In the genomic region with DNA sequence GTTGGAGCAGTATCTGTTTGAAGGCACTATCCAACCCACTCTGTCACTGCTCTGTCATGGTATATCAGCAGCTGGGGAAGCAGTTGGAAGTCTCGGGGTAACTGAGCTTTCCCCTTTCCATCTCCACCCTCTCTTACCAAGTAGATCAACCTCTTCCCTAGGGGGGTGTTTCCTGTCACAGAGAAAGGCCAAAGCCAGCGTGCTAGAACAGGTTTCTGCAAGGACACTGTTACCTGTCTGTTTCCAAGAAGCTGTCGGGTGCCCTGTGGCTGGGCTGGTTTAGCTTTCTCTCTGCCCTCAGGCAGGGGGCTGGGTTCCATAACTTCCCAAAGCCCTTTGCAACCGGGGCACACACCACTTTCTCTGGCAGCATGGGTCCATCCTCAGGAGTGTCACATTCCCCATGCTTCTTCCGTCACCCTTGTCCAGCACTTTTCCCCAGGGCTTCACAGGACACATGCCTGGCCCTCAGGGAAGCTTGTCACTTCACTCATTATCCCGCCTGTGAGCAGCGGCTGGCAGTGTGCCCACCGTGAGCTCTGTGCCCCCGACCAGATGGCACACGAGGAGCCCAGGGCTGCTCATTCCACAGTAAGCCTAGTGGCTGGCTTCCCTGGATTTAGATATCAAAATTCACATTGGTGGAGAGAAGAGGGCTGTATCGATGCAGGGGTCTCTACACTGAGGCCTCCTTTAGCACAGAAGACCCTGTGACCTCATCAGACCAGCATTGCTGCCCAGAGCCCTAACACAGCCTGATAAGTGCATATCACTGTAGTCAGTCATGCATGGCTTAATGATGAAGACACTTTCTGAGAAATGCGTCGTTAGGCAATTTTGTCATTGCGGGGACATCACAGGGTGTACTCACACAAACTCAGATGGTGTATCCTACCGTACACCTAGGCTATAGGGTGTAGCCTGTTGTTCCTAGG, we compare ENCODE assay signal across 20 cellular contexts.
A peak's percentile ranks its signal among the peaks of the same experiment; 100 is the strongest.
DNase-seq lines count a peak whose midpoint lies in the region; ATAC-seq, FAIRE-seq and TF ChIP-seq lines count a peak whose summit lies in the region.
"Had no signal": no experiment of that assay in that cellular context is flagged by ENCODE, and none has a peak within 500 bp of the region (broad histone marks: within the 10 kb centered on the region; RNA-seq: fewer than 3 reads in every experiment).

No MANE protein-coding gene starts in this region.

- H3K27ac ChIP-seq in A549 (no peak overlapping the region), osteoblast (ENCODE audit: low read depth, low read length) (no peak overlapping the region), PC-9 (no peak overlapping the region), GM23248 (no peak overlapping the region)
- H3K27ac ChIP-seq: transverse colon had no signal

- H2AFZ ChIP-seq in osteoblast (ENCODE audit: low read length) (no peak overlapping the region), PC-9 (no peak overlapping the region), GM23248 (no peak overlapping the region)

- no peak for TF ChIP-seq EP300 in A549 (IDR thresholded peaks at IDR 0.05)

- no peaks in the 10 kb centered on the region for H3K9me3 ChIP-seq in A549
- no peaks in the 10 kb centered on the region for H3K9me3 ChIP-seq in osteoblast (ENCODE audit: low read depth, low read length)
- no peaks in the 10 kb centered on the region for H3K9me3 ChIP-seq in PC-9 (ENCODE audit: insufficient read depth, low read depth)
- no peaks in the 10 kb centered on the region for H3K9me3 ChIP-seq in GM23248 (ENCODE audit: low read depth)
- H3K9me3 ChIP-seq: HAP-1, transverse colon had no signal

- no peak for ATAC-seq in A549
- ATAC-seq: naive thymus-derived CD4-positive, alpha-beta T cell; sciatic nerve had no signal

- FAIRE-seq in A549 (lab: Jason Lieb, UNC): peak; percentile 23
- FAIRE-seq: colon had no signal

- POLR2A ChIA-PET in A549 (lab: Yijun Ruan, JAX) (no interaction called here), PC-9 (lab: Charles Lee; ENCODE audit: unreplicated experiment) (no interaction called here)

- H4K20me1 ChIP-seq in osteoblast (ENCODE audit: insufficient read depth, low read length): no peaks in the 10 kb centered on the region
- no peaks in the 10 kb centered on the region; the same call in 1 of the 2 replicates for H4K20me1 ChIP-seq in PC-9 (ENCODE audit: insufficient read depth)
- H4K20me1 ChIP-seq in GM23248 (ENCODE audit: insufficient read depth): no peaks in the 10 kb centered on the region

- no peak for TF ChIP-seq RAD21 in A549 (conservative IDR thresholded peaks at IDR 0.05 in 1 of 2, IDR thresholded peaks at IDR 0.05 in 1 of 2)

- H3K4me2 ChIP-seq in A549: no peak overlapping the region
- no peak overlapping the region for H3K4me2 ChIP-seq in osteoblast (ENCODE audit: insufficient read depth, low read length)
- H3K4me2 ChIP-seq in PC-9: no peak overlapping the region
- no peak overlapping the region for H3K4me2 ChIP-seq in GM23248 (ENCODE audit: unreplicated experiment)

- CTCF ChIA-PET in A549 (lab: Yijun Ruan, JAX) (interaction anchor here (1.0 kb wide), 1 partner anchor 10 kb away, joined by 3 read pairs; no protein-coding TSS in a partner anchor), PC-9 (lab: Charles Lee) (no interaction called here)

- 82% methylated on average over 15 of the region's 15 CpGs for WGBS in A549 (ENCODE audit: missing lambda C conversion rate)
- WGBS in GM23248 (ENCODE audit: low coverage in 1 of 2, low lambda C conversion rate in 2 of 2, missing lambda C conversion rate in 2 of 2), 2 experiments: 71 to 76% methylated on average over 15 of the region's 15 CpGs

- no peak overlapping the region for H3K9ac ChIP-seq in GM23248

- H3K27me3 ChIP-seq in osteoblast (ENCODE audit: insufficient read depth, low read length) (no peaks in the 10 kb centered on the region), PC-9 (ENCODE audit: insufficient read depth, low read depth) (no peaks in the 10 kb centered on the region), GM23248 (replicated peaks; ENCODE audit: insufficient read depth) (no peaks in the 10 kb centered on the region)
- H3K27me3 ChIP-seq: transverse colon had no signal

- no peak for TF ChIP-seq CTCF in A549 (IDR thresholded peaks at IDR 0.05)
- TF ChIP-seq CTCF in epithelial cell of esophagus (IDR thresholded peaks at IDR 0.05; ENCODE audit: insufficient read depth, low read depth, low read length, missing control alignments): no peak
- TF ChIP-seq CTCF in osteoblast (IDR thresholded peaks at IDR 0.05; ENCODE audit: extremely low read depth, low read depth, low read length): no peak
- no peak for TF ChIP-seq CTCF in PC-9 (conservative IDR thresholded peaks at IDR 0.05)

- no peaks in the 10 kb centered on the region for H3K4me1 ChIP-seq in A549
- H3K4me1 ChIP-seq in osteoblast (ENCODE audit: insufficient read depth, low read length): no peaks in the 10 kb centered on the region
- no peaks in the 10 kb centered on the region for H3K4me1 ChIP-seq in PC-9 (replicated peaks; ENCODE audit: insufficient read depth)
- H3K4me1 ChIP-seq in GM23248 (ENCODE audit: insufficient read depth): no peaks in the 10 kb centered on the region
- H3K4me1 ChIP-seq: HAP-1, transverse colon had no signal

- DNase-seq in A549 (ENCODE audit: low read depth in 1 of 2, low spot score in 1 of 2) (no peak), NCI-H2171 (lab: John Stamatoyannopoulos, UW) (peak; percentile 69), epithelial cell of esophagus (ENCODE audit: low read depth) (peak; percentile 58), osteoblast (ENCODE audit: insufficient read length, low spot score, missing footprints) (peak; percentile 56), DMS79 treated with DMSO at 0.1 percent for 48 hours (lab: John Stamatoyannopoulos, UW) (no peak), PC-9 (no peak), GM23248 (no peak)
- DNase-seq: activated CD4-positive, alpha-beta T cell treated with anti-CD3 and anti-CD28 coated beads, Interleukin-2, amount 10 ng/mL, durations not matched to agents 24 days and 14 days; activated naive CD8-positive, alpha-beta T cell treated with anti-CD3 and anti-CD28 coated beads for 36 hours; CD4-positive, CD25-positive, alpha-beta regulatory T cell; DMS153; GDM1; naive thymus-derived CD4-positive, alpha-beta T cell; NCI-H1105; SIG-M5; stimulated activated CD4-positive, alpha-beta T cell treated with anti-CD3 and anti-CD28 coated beads, Interleukin-15, amount 100 ng/mL, for 24 hours; transverse colon had no signal

- no peaks in the 10 kb centered on the region for H3K9me2 ChIP-seq in PC-9 (ENCODE audit: insufficient read depth)
- H3K9me2 ChIP-seq in GM23248 (ENCODE audit: insufficient read depth): no peaks in the 10 kb centered on the region

- TF ChIP-seq POLR2A in A549 (IDR thresholded peaks at IDR 0.05; ENCODE audit: low read length): no peak

- BruUV-seq in PC-9 (replicated peaks; lab: Mats Ljungman, UMichigan): no TSS peak

- in situ Hi-C loops in GM23248 (cut with MboI): no loop called here

- no peaks in the 10 kb centered on the region for H3K36me3 ChIP-seq in osteoblast (ENCODE audit: insufficient read depth, low read length)
- H3K36me3 ChIP-seq in PC-9 (ENCODE audit: low read depth): no peaks in the 10 kb centered on the region
- no peaks in the 10 kb centered on the region for H3K36me3 ChIP-seq in GM23248 (ENCODE audit: low read depth)
- H3K36me3 ChIP-seq: HAP-1, transverse colon had no signal

- intact Hi-C loops in PC-9 (cut with micrococcal nuclease; ENCODE audit: unreplicated experiment): no loop called here

- H3K4me3 ChIP-seq in A549 (no peak overlapping the region), epithelial cell of esophagus (ENCODE audit: low read length) (no peak overlapping the region), osteoblast (ENCODE audit: insufficient read depth, low read length) (no peak overlapping the region), PC-9 (no peak overlapping the region), GM23248 (no peak overlapping the region)
- H3K4me3 ChIP-seq: HAP-1, transverse colon had no signal

- no peaks in the 10 kb centered on the region for H3F3A ChIP-seq in PC-9 (ENCODE audit: insufficient read depth, low read depth)
- H3F3A ChIP-seq in GM23248 (ENCODE audit: insufficient read depth): no peaks in the 10 kb centered on the region

- H3K79me2 ChIP-seq in osteoblast (ENCODE audit: insufficient read depth, low read length): no peaks in the 10 kb centered on the region
- H3K79me2 ChIP-seq in PC-9 (ENCODE audit: low read depth): no peaks in the 10 kb centered on the region; the same call in none of the 2 replicates
- no peaks in the 10 kb centered on the region for H3K79me2 ChIP-seq in GM23248 (ENCODE audit: insufficient read depth)

TF ChIP-seq in A549, 52 proteins besides CTCF, POLR2A, EP300 and RAD21:
- no peak for TF ChIP-seq RARB (CRISPR knock-in tag; IDR thresholded peaks at IDR 0.05)
- TF ChIP-seq RCOR1 (IDR thresholded peaks at IDR 0.05; ENCODE audit: low read depth, low read length): no peak
- TF ChIP-seq HOXA7 (CRISPR knock-in tag; IDR thresholded peaks at IDR 0.05): no peak
- TF ChIP-seq NPAS2 (CRISPR knock-in tag; IDR thresholded peaks at IDR 0.05; ENCODE audit: borderline replicate concordance): no peak
- no peak for TF ChIP-seq JUN (IDR thresholded peaks at IDR 0.05)
- no peak for TF ChIP-seq EHF (CRISPR knock-in tag; IDR thresholded peaks at IDR 0.05)
- TF ChIP-seq, protein P1, sequence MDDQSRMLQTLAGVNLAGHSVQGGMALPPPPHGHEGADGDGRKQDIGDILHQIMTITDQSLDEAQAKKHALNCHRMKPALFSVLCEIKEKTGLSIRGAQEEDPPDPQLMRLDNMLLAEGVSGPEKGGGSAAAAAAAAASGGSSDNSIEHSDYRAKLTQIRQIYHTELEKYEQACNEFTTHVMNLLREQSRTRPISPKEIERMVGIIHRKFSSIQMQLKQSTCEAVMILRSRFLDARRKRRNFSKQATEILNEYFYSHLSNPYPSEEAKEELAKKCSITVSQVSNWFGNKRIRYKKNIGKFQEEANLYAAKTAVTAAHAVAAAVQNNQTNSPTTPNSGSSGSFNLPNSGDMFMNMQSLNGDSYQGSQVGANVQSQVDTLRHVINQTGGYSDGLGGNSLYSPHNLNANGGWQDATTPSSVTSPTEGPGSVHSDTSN (IDR thresholded peaks at IDR 0.05): no peak
- TF ChIP-seq HEYL (CRISPR knock-in tag; IDR thresholded peaks at IDR 0.05): no peak
- TF ChIP-seq, protein P2, sequence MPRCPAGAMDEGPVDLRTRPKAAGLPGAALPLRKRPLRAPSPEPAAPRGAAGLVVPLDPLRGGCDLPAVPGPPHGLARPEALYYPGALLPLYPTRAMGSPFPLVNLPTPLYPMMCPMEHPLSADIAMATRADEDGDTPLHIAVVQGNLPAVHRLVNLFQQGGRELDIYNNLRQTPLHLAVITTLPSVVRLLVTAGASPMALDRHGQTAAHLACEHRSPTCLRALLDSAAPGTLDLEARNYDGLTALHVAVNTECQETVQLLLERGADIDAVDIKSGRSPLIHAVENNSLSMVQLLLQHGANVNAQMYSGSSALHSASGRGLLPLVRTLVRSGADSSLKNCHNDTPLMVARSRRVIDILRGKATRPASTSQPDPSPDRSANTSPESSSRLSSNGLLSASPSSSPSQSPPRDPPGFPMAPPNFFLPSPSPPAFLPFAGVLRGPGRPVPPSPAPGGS (IDR thresholded peaks at IDR 0.05): no peak
- TF ChIP-seq TP53 (CRISPR knock-in tag; IDR thresholded peaks at IDR 0.05): no peak
- no peak for TF ChIP-seq NR3C1 (IDR thresholded peaks at IDR 0.05)

Comparison
In these comparisons a context has a peak if more than half of its experiments do, and no peak if none do; other contexts are left out.
1. DNase-seq: peak in NCI-H2171 (single experiment), epithelial cell of esophagus (single experiment) and osteoblast (single experiment); none in A549 (0 of 2), DMS79 treated with DMSO at 0.1 percent for 48 hours (single experiment), PC-9 (0 of 2) and GM23248 (single experiment).